13 cellular contexts compared by ENCODE assay signal in the genomic region with DNA sequence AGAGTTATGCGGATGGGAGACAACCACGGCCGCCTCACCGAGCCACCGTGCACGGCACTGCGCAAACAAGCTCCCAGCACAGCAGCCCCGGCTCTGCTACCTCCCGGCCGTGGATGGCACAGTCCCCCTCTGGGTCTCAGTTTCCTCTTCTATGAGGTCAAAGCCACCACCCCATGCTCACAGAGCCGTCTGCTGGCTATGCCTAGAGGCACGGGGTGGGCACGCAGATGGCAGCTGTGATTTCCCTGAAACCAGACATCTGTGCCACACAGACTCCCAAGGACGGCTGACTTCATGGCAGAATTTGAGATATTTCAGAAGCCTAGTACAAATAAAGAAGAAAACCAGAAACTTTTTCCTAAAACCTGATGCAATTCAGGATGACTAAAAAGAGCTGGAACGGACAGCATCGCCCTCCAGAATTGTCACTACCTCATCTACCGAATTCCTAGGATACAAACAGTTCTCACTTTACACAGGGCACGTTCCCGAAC.
DNase-seq lines count a peak whose midpoint lies in the region; ATAC-seq and TF ChIP-seq lines count a peak whose summit lies in the region.
"Had no signal": no experiment of that assay in that cellular context is flagged by ENCODE, and none has a peak within 500 bp of the region (broad histone marks: within the 10 kb centered on the region; RNA-seq: fewer than 3 reads in every experiment).

No MANE protein-coding gene starts in this region.

- in situ Hi-C loops in mammary epithelial cell (cut with MboI; ENCODE audit: low sequenced_read_pairs in 2 of 2), result no loop called here

- no peak overlapping the region for H2BK120ac ChIP-seq in neuronal stem cell (ENCODE audit: low read depth, low read length)

- H4K8ac ChIP-seq in neuronal stem cell (ENCODE audit: low read depth, low read length), result no peak overlapping the region

- peaks cover 2% of the 10 kb centered on the region for H3K36me3 ChIP-seq in mammary epithelial cell (ENCODE audit: insufficient read depth, low read length)
- H3K36me3 ChIP-seq in neuronal stem cell (replicated peaks in 1 of 2; ENCODE audit: control insufficient read depth in 2 of 2, insufficient read depth in 2 of 2, low read length in 2 of 2), result peaks cover 0 to 24% of the 10 kb centered on the region in 2 donors
- peaks cover 0 to 3% (median 0%) of the 10 kb centered on the region in 4 donors for H3K36me3 ChIP-seq in upper lobe of left lung

- peaks cover 6% of the 10 kb centered on the region for H3K79me1 ChIP-seq in neuronal stem cell (ENCODE audit: low read depth, low read length)

- POLR2A ChIA-PET in MCF 10A (lab: Yijun Ruan, JAX), result interaction anchor here (0.7 to 5.1 kb wide), 3 partner anchors 28 to 60 kb away, joined by 3 to 74 read pairs (median 4); no protein-coding TSS in a partner anchor

- H3K27ac ChIP-seq in mammary epithelial cell (ENCODE audit: insufficient read depth, low read depth, low read length), result no peak overlapping the region
- no peak overlapping the region for H3K27ac ChIP-seq in neuronal stem cell (replicated peaks; ENCODE audit: low read length)
- peak overlapping the region; percentile 19 to 92 (median 50) for H3K27ac ChIP-seq in upper lobe of left lung

- peaks cover 9% of the 10 kb centered on the region for H3K36me3 Mint-ChIP-seq in MCF 10A (ENCODE audit: insufficient read depth, unreplicated experiment)
- peaks cover 33% of the 10 kb centered on the region for H3K36me3 Mint-ChIP-seq in dendritic cell treated with granulocyte-macrophage colony-stimulating factor and Interleukin-4, amounts not matched to agents 40 ng/mL and 50 ng/mL, for 4 days (ENCODE audit: low read depth)

- H3K4me1 Mint-ChIP-seq in MCF 10A (ENCODE audit: insufficient read depth, unreplicated experiment), result peaks cover 43% of the 10 kb centered on the region
- peaks cover 81% of the 10 kb centered on the region for H3K4me1 Mint-ChIP-seq in dendritic cell treated with granulocyte-macrophage colony-stimulating factor and Interleukin-4, amounts not matched to agents 40 ng/mL and 50 ng/mL, for 4 days (ENCODE audit: low read depth)

- H2AFZ ChIP-seq in mammary epithelial cell (ENCODE audit: low read depth, low read length), result no peak overlapping the region
- no peak overlapping the region for H2AFZ ChIP-seq in neuronal stem cell (ENCODE audit: low read length)

- no peak overlapping the region for H3K4me3 Mint-ChIP-seq in MCF 10A (ENCODE audit: unreplicated experiment)
- H3K4me3 Mint-ChIP-seq in dendritic cell treated with granulocyte-macrophage colony-stimulating factor and Interleukin-4, amounts not matched to agents 40 ng/mL and 50 ng/mL, for 4 days, result no peak overlapping the region
- H3K4me3 Mint-ChIP-seq: activated naive CD8-positive, alpha-beta T cell had no signal

- DNase-seq in MCF 10A (ENCODE audit: unreplicated experiment), result no peak
- no peak for DNase-seq in mammary epithelial cell
- no peak for DNase-seq in neuronal stem cell (ENCODE audit: low spot score)
- peak in 1 of 2 donors; percentile 80 for DNase-seq in upper lobe of left lung
- DNase-seq in occipital lobe (lab: John Stamatoyannopoulos, UW), result no peak
- DNase-seq: effector CD4-positive, alpha-beta T cell; MM.1S; stimulated activated CD4-positive, alpha-beta T cell treated with anti-CD3 and anti-CD28 coated beads, Interleukin-4, amount 100 ng/mL, for 24 hours had no signal

- H3K4me1 ChIP-seq in mammary epithelial cell (ENCODE audit: insufficient read depth, low read length), result peaks cover 43% of the 10 kb centered on the region
- peaks cover 15 to 16% of the 10 kb centered on the region in 2 donors for H3K4me1 ChIP-seq in neuronal stem cell (ENCODE audit: control insufficient read depth in 2 of 2, insufficient read depth in 1 of 2, low read depth in 1 of 2, low read length in 2 of 2)
- peaks cover 47 to 58% (median 54%) of the 10 kb centered on the region in 4 donors for H3K4me1 ChIP-seq in upper lobe of left lung

- peak overlapping the region; percentile 63 for H3K27ac Mint-ChIP-seq in MCF 10A (ENCODE audit: low read depth, unreplicated experiment)
- peak overlapping the region; percentile 84 for H3K27ac Mint-ChIP-seq in dendritic cell treated with granulocyte-macrophage colony-stimulating factor and Interleukin-4, amounts not matched to agents 40 ng/mL and 50 ng/mL, for 4 days
- H3K27ac Mint-ChIP-seq: progenitor cell of endocrine pancreas had no signal

- H2BK5ac ChIP-seq in neuronal stem cell (ENCODE audit: low read length), result no peak overlapping the region

- H3K23ac ChIP-seq in neuronal stem cell (ENCODE audit: low read depth, low read length, poor library complexity), result no peak overlapping the region

- H3K4me3 ChIP-seq in mammary epithelial cell (replicated peaks in 1 of 3; ENCODE audit: insufficient read depth in 1 of 3, low read depth in 2 of 3, low read length in 3 of 3) (no peak overlapping the region), neuronal stem cell (ENCODE audit: low read length in 2 of 2) (no peak overlapping the region), upper lobe of left lung (no peak overlapping the region)

- intact Hi-C loops in MCF 10A (cut with micrococcal nuclease) (no loop called here), mammary epithelial cell (cut with micrococcal nuclease) (no loop called here)
- intact Hi-C loops in dendritic cell treated with granulocyte-macrophage colony-stimulating factor and Interleukin-4, amounts not matched to agents 40 ng/mL and 50 ng/mL, for 4 days (cut with micrococcal nuclease), result loop anchor here (5.0 kb wide), 1 partner anchor 34 kb away; no protein-coding TSS in a partner anchor

- no peak overlapping the region for H2AK5ac ChIP-seq in neuronal stem cell (ENCODE audit: low read depth, low read length)

- peak overlapping the region; percentile 15 for H3K18ac ChIP-seq in neuronal stem cell (ENCODE audit: low read length)

- no peak overlapping the region for H2BK15ac ChIP-seq in neuronal stem cell (ENCODE audit: low read length)

- 98% methylated on average over 12 of the region's 19 CpGs for WGBS in mammary epithelial cell (ENCODE audit: low coverage, missing lambda C conversion rate)
- no CpG with 5 or more reads among the region's 19 CpGs for WGBS in neuronal stem cell (ENCODE audit: extremely low coverage in 2 of 2, insufficient read length in 2 of 2, insufficient replicate concordance in 1 of 2), 2 donors
- WGBS in upper lobe of left lung, 2 donors, result 85 to 91% methylated on average over 8 to 19 of the region's 19 CpGs

- BruUV-seq in MCF 10A (replicated peaks; lab: Mats Ljungman, UMichigan), result no TSS peak
- BruUV-seq in mammary epithelial cell (replicated peaks; lab: Mats Ljungman, UMichigan), result no TSS peak

- dilution Hi-C loops in mammary epithelial cell (cut with HindIII; ENCODE audit: low sequenced_read_pairs), result loop anchor here (5.0 to 10.0 kb wide), 2 partner anchors 51 to 164 kb away; no protein-coding TSS in a partner anchor

- H3K4me2 ChIP-seq in mammary epithelial cell (ENCODE audit: insufficient read depth, low read depth, low read length), result no peak overlapping the region
- no peak overlapping the region for H3K4me2 ChIP-seq in neuronal stem cell (ENCODE audit: insufficient read depth, low read length, poor library complexity, severe bottlenecking)

- no peak overlapping the region for H3K14ac ChIP-seq in neuronal stem cell (ENCODE audit: low read length)

- no peak overlapping the region for H3K4ac ChIP-seq in neuronal stem cell (ENCODE audit: low read length)

- no peaks in the 10 kb centered on the region for H3K27me3 ChIP-seq in mammary epithelial cell (ENCODE audit: insufficient read depth, low read length)
- no peaks in the 10 kb centered on the region for H3K27me3 ChIP-seq in neuronal stem cell (ENCODE audit: control insufficient read depth in 3 of 3, insufficient read depth in 3 of 3, low read depth in 1 of 3, low read length in 3 of 3)
- no peaks in the 10 kb centered on the region for H3K27me3 ChIP-seq in upper lobe of left lung

- no peaks in the 10 kb centered on the region for H4K20me1 ChIP-seq in mammary epithelial cell (ENCODE audit: insufficient read depth, low read length)

- no peak for ATAC-seq in upper lobe of left lung (ENCODE audit: low FRiP score in 2 of 2)
- no peak for ATAC-seq in GM19023 (IDR thresholded peaks at IDR 0.05; ENCODE audit: unreplicated experiment)
- ATAC-seq in GM18868 (IDR thresholded peaks at IDR 0.05; ENCODE audit: unreplicated experiment), result no peak

- CTCF ChIA-PET in MCF 10A (lab: Yijun Ruan, JAX), result interaction anchor here (0.7 to 1.2 kb wide), 5 partner anchors 14 to 301 kb away, joined by 3 to 4 read pairs (median 3); no protein-coding TSS in a partner anchor
- CTCF ChIA-PET in mammary epithelial cell (lab: Charles Lee; ENCODE audit: low non-redundant PET), result interaction anchor here (0.6 kb wide), 1 partner anchor 235 kb away, joined by 7 read pairs; no protein-coding TSS in a partner anchor

- no peak overlapping the region for H2BK12ac ChIP-seq in neuronal stem cell (ENCODE audit: low read length)

- no peaks in the 10 kb centered on the region for H3K27me3 Mint-ChIP-seq in MCF 10A (ENCODE audit: insufficient read depth, unreplicated experiment)
- H3K27me3 Mint-ChIP-seq in dendritic cell treated with granulocyte-macrophage colony-stimulating factor and Interleukin-4, amounts not matched to agents 40 ng/mL and 50 ng/mL, for 4 days, result no peaks in the 10 kb centered on the region
- H3K27me3 Mint-ChIP-seq: activated naive CD8-positive, alpha-beta T cell; progenitor cell of endocrine pancreas had no signal

- no peak overlapping the region for H4K91ac ChIP-seq in neuronal stem cell (ENCODE audit: low read depth, low read length, poor library complexity)

- no peak for TF ChIP-seq POLR2A in upper lobe of left lung (IDR thresholded peaks at IDR 0.05)

- no peaks in the 10 kb centered on the region for H3K9me3 ChIP-seq in mammary epithelial cell (replicated peaks; ENCODE audit: insufficient read depth, low read length)
- H3K9me3 ChIP-seq in neuronal stem cell (replicated peaks in 1 of 2; ENCODE audit: control insufficient read depth in 2 of 2, insufficient read depth in 1 of 2, low read depth in 1 of 2, low read length in 2 of 2), result no peaks in the 10 kb centered on the region
- H3K9me3 ChIP-seq in upper lobe of left lung, result no peaks in the 10 kb centered on the region

- H3K79me2 ChIP-seq in mammary epithelial cell (ENCODE audit: insufficient read depth, low read length), result peaks cover 39% of the 10 kb centered on the region

- TF ChIP-seq CTCF in MCF 10A (IDR thresholded peaks at IDR 0.05; ENCODE audit: unreplicated experiment) (no peak), mammary epithelial cell (conservative IDR thresholded peaks at IDR 0.05 in 1 of 2, IDR thresholded peaks at IDR 0.05 in 1 of 2; ENCODE audit: extremely low read depth in 1 of 2, insufficient read depth in 1 of 2, low read depth in 1 of 2, low read length in 2 of 2) (no peak), upper lobe of left lung (IDR thresholded peaks at IDR 0.05) (no peak)

- no peaks in the 10 kb centered on the region for H3K9me3 Mint-ChIP-seq in MCF 10A (ENCODE audit: unreplicated experiment)
- no peaks in the 10 kb centered on the region for H3K9me3 Mint-ChIP-seq in dendritic cell treated with granulocyte-macrophage colony-stimulating factor and Interleukin-4, amounts not matched to agents 40 ng/mL and 50 ng/mL, for 4 days

- TF ChIP-seq EP300 in upper lobe of left lung (IDR thresholded peaks at IDR 0.05), result no peak

- H3K9ac ChIP-seq in mammary epithelial cell (ENCODE audit: insufficient read depth, low read length) (no peak overlapping the region), neuronal stem cell (ENCODE audit: low read depth, low read length, poor library complexity) (no peak overlapping the region)

Comparison
In these comparisons a context has a peak if more than half of its experiments do, and no peak if none do; other contexts are left out.
1. H3K27ac ChIP-seq: peak in upper lobe of left lung (4 of 4); none in mammary epithelial cell (single experiment) and neuronal stem cell (single experiment).